12 cellular contexts compared by ENCODE assay signal in the genomic region with DNA sequence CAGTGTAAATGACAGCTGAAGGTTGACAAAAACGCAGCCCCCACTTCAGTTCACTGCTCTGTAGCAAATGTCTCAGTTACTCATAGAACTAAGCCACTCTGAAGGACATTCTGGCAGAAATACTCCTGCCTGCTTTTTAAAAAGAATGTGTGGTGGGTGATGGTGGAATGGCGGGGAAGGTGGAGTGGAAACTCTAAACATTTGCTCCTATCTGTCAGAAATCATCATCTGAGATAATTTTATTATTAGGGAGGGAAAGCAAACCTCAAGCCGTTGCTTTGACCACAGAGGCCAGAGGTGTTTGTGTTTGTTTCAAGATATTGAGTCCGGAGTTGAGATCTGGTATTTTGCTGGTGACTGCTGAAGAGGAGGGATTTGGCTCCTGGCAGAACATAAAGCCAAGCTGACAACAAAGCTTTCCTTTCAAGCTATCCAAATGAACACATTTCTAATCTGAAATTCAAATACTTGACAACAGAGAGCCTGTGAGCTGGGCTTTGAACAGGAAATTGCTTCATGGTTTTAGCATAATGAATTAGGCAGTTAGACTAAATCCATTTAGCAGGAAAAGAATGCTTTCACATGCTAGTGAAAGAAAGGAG.
DNase-seq lines count a peak whose midpoint lies in the region; ATAC-seq and TF ChIP-seq lines count a peak whose summit lies in the region.
"Had no signal": no experiment of that assay in that cellular context is flagged by ENCODE, and none has a peak within 500 bp of the region (broad histone marks: within the 10 kb centered on the region; RNA-seq: fewer than 3 reads in every experiment).

No MANE protein-coding gene starts in this region.

- no peaks in the 10 kb centered on the region for H3K36me3 Mint-ChIP-seq in natural killer cell
- no peaks in the 10 kb centered on the region for H3K36me3 Mint-ChIP-seq in activated CD4-positive, alpha-beta T cell treated with anti-CD3 and anti-CD28 coated beads, Interleukin-2, amount 10 ng/mL, durations not matched to agents 7 days and 5 days (ENCODE audit: low read depth)

- TF ChIP-seq EP300 in neural cell (conservative IDR thresholded peaks at IDR 0.05; ENCODE audit: poor library complexity, severe bottlenecking): no peak

- H2AFZ ChIP-seq in neural cell (ENCODE audit: low read depth, low read length): no peak overlapping the region

- no peaks in the 10 kb centered on the region for H3K9me2 ChIP-seq in neural cell (ENCODE audit: insufficient read depth, low read length)

- TF ChIP-seq CTCF in fibroblast of pulmonary artery (IDR thresholded peaks at IDR 0.05; ENCODE audit: low read length, missing control alignments) (no peak), neural cell (IDR thresholded peaks at IDR 0.05; ENCODE audit: poor library complexity, severe bottlenecking) (no peak), natural killer cell (IDR thresholded peaks at IDR 0.05) (no peak)

- H3K27me3 Mint-ChIP-seq in natural killer cell (ENCODE audit: low read depth in 2 of 2): no peaks in the 10 kb centered on the region
- no peaks in the 10 kb centered on the region for H3K27me3 Mint-ChIP-seq in activated CD4-positive, alpha-beta T cell treated with anti-CD3 and anti-CD28 coated beads, Interleukin-2, amount 10 ng/mL, durations not matched to agents 7 days and 5 days

- no peaks in the 10 kb centered on the region for H3K36me3 ChIP-seq in neural cell (ENCODE audit: insufficient read depth, low read length)

- POLR2A ChIA-PET in activated CD4-positive, alpha-beta T cell treated with anti-CD3 and anti-CD28 coated beads, Interleukin-2, amount 10 ng/mL, durations not matched to agents 7 days and 5 days (lab: Charles Lee): no interaction called here

- H3K9me3 Mint-ChIP-seq in natural killer cell: peaks cover 3 to 4% of the 10 kb centered on the region in 2 donors
- no peaks in the 10 kb centered on the region for H3K9me3 Mint-ChIP-seq in activated CD4-positive, alpha-beta T cell treated with anti-CD3 and anti-CD28 coated beads, Interleukin-2, amount 10 ng/mL, durations not matched to agents 7 days and 5 days

- H3K4me3 ChIP-seq in fibroblast of pulmonary artery (replicated peaks; ENCODE audit: low read depth, low read length) (no peak overlapping the region), neural cell (ENCODE audit: low read length) (peak overlapping the region; percentile 36)

- H3K4me2 ChIP-seq in neural cell (ENCODE audit: low read length): peak overlapping the region; percentile 28

- H3K4me3 Mint-ChIP-seq in natural killer cell: no peak overlapping the region
- H3K4me3 Mint-ChIP-seq in activated CD4-positive, alpha-beta T cell treated with anti-CD3 and anti-CD28 coated beads, Interleukin-2, amount 10 ng/mL, durations not matched to agents 7 days and 5 days: no peak overlapping the region

- H4K20me1 ChIP-seq in neural cell (ENCODE audit: insufficient read depth): no peaks in the 10 kb centered on the region

- H3K4me1 Mint-ChIP-seq in natural killer cell: no peaks in the 10 kb centered on the region
- H3K4me1 Mint-ChIP-seq in activated CD4-positive, alpha-beta T cell treated with anti-CD3 and anti-CD28 coated beads, Interleukin-2, amount 10 ng/mL, durations not matched to agents 7 days and 5 days: no peaks in the 10 kb centered on the region

- H3K27ac Mint-ChIP-seq in natural killer cell: no peak overlapping the region
- no peak overlapping the region for H3K27ac Mint-ChIP-seq in activated CD4-positive, alpha-beta T cell treated with anti-CD3 and anti-CD28 coated beads, Interleukin-2, amount 10 ng/mL, durations not matched to agents 7 days and 5 days

- peak; percentile 20 for DNase-seq in Daoy (ENCODE audit: low read depth)
- peak; percentile 5 for DNase-seq in NCI-H774 (lab: John Stamatoyannopoulos, UW)
- peak; percentile 56 for DNase-seq in fibroblast of pulmonary artery (ENCODE audit: low read depth)
- DNase-seq in activated effector memory CD4-positive, alpha-beta T cell treated with Interleukin-2 at 50 U/mL for 16 hours: no peak
- no peak for DNase-seq in natural killer cell
- no peak for DNase-seq in activated CD4-positive, alpha-beta T cell treated with anti-CD3 and anti-CD28 coated beads, Interleukin-2, amount 10 ng/mL, durations not matched to agents 7 days and 5 days
- DNase-seq: activated CD4-positive, alpha-beta T cell treated with anti-CD3 and anti-CD28 coated beads, Interleukin-2, amount 50 U/mL, for 1 hour; effector memory CD4-positive, alpha-beta T cell; Karpas-422 had no signal

- H3K79me2 ChIP-seq in neural cell (replicated peaks; ENCODE audit: insufficient read depth, low read length): no peaks in the 10 kb centered on the region

- intact Hi-C loops in natural killer cell (cut with micrococcal nuclease): no loop called here

- peak overlapping the region; percentile 15 for H3K9ac ChIP-seq in neural cell (ENCODE audit: low read length)

- no peaks in the 10 kb centered on the region for H3K9me3 ChIP-seq in neural cell (ENCODE audit: low read length)

- CTCF ChIA-PET in activated CD4-positive, alpha-beta T cell treated with anti-CD3 and anti-CD28 coated beads, Interleukin-2, amount 10 ng/mL, durations not matched to agents 7 days and 5 days (lab: Charles Lee): no interaction called here

- TF ChIP-seq RAD21 in neural cell (conservative IDR thresholded peaks at IDR 0.05): no peak

- peak overlapping the region; percentile 34 for H3K27ac ChIP-seq in neural cell (ENCODE audit: low read length)

- no peaks in the 10 kb centered on the region for H3K27me3 ChIP-seq in neural cell (ENCODE audit: insufficient read depth, low read depth, low read length)

- no peak for ATAC-seq in natural killer cell
- no peak for ATAC-seq in GM21737 (IDR thresholded peaks at IDR 0.05; ENCODE audit: unreplicated experiment)
- ATAC-seq: HCT116 had no signal

- H3F3A ChIP-seq in neural cell (ENCODE audit: insufficient read depth, low read length, poor library complexity, severe bottlenecking): peaks cover 4% of the 10 kb centered on the region

TF ChIP-seq in neural cell, 6 proteins besides CTCF, POLR2A, EP300 and RAD21:
- TF ChIP-seq REST (IDR thresholded peaks at IDR 0.05; ENCODE audit: borderline replicate concordance): no peak
- TF ChIP-seq POLR2AphosphoS5 (IDR thresholded peaks at IDR 0.05): no peak
- no peak for TF ChIP-seq SMC3 (conservative IDR thresholded peaks at IDR 0.05; ENCODE audit: poor library complexity)
- TF ChIP-seq EZH2 (IDR thresholded peaks at IDR 0.05; ENCODE audit: borderline replicate concordance, insufficient read depth, low read length, poor library complexity, severe bottlenecking): no peak
- no peak for TF ChIP-seq MXI1 (conservative IDR thresholded peaks at IDR 0.05; ENCODE audit: poor library complexity, severe bottlenecking)

Comparison
In these comparisons a context has a peak if more than half of its experiments do, and no peak if none do; other contexts are left out.
1. DNase-seq: peak in Daoy (single experiment), NCI-H774 (single experiment) and fibroblast of pulmonary artery (single experiment); none in activated effector memory CD4-positive, alpha-beta T cell treated with Interleukin-2 at 50 U/mL for 16 hours (single experiment), natural killer cell (single experiment) and activated CD4-positive, alpha-beta T cell treated with anti-CD3 and anti-CD28 coated beads, Interleukin-2, amount 10 ng/mL, durations not matched to agents 7 days and 5 days (single experiment).